Comparison of ENCODE assay signal across 34 cellular contexts in the genomic region with DNA sequence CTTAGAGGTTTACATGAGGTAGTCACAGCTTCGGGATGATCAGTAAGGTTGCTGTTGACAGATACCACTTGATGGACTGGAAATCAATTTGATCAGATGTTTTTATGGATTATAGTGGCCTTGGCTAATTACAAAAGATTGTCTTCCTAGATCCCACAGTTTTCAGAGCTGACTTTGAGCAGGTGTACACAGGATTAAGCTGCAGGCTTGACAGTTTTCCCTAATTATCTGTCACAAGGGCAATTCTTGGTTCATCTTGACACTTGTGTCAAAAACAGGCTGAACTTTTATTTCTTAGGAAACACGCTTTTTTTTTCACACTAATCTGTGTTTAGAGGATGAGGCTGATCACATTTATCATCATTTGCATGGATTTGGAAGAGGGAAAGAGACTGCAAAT.
"Had no signal": no experiment of that assay in that cellular context is flagged by ENCODE, and none has a peak within 500 bp of the region (broad histone marks: within the 10 kb centered on the region; RNA-seq: fewer than 3 reads in every experiment).

No MANE protein-coding gene starts in this region.

- H3K9me3 ChIP-seq: adrenal gland, body of pancreas, breast epithelium had no signal

- FAIRE-seq: astrocyte, colon, TTC549 had no signal

- DNase-seq: activated B cell treated with CpG ODN at 0.5 μM for 24 hours; activated CD4-positive, alpha-beta memory T cell treated with anti-CD3 and anti-CD28 coated beads for 36 hours; activated CD4-positive, alpha-beta T cell treated with anti-CD3 and anti-CD28 coated beads for 4 hours; activated CD4-positive, alpha-beta T cell treated with anti-CD3 and anti-CD28 coated beads, Interleukin-2, amount 10 ng/mL, durations not matched to agents 24 days and 14 days; activated CD4-positive, alpha-beta T cell treated with anti-CD3 and anti-CD28 coated beads, Interleukin-2, amount 50 U/mL, for 1 hour; activated CD4-positive, alpha-beta T cell treated with anti-CD3 and anti-CD28 coated beads, Interleukin-2, amount 50 U/mL, for 4 hours; activated CD4-positive, CD25-positive, alpha-beta regulatory T cell treated with anti-CD3 and anti-CD28 coated beads, Interleukin-2, amount 50 U/mL, for 72 hours; activated CD8-positive, alpha-beta memory T cell treated with anti-CD3 and anti-CD28 coated beads, Interleukin-2, amount 50 U/mL, for 4 hours; activated CD8-positive, alpha-beta T cell treated with anti-CD3 and anti-CD28 coated beads for 36 hours; activated effector memory CD4-positive, alpha-beta T cell treated with anti-CD3 and anti-CD28 coated beads, Interleukin-2, amount 50 U/mL, for 16 hours; activated gamma-delta T cell treated with Interleukin-2 at 50 U/mL for 16 hours; activated naive CD4-positive, alpha-beta T cell; activated naive CD4-positive, alpha-beta T cell treated with anti-CD3 and anti-CD28 coated beads for 36 hours; activated naive CD4-positive, alpha-beta T cell treated with anti-CD3 and anti-CD28 coated beads, Interleukin-2, amount 50 U/mL, for 16 hours; activated naive CD8-positive, alpha-beta T cell treated with anti-CD3 and anti-CD28 coated beads for 36 hours; activated T-cell treated with anti-CD3 and anti-CD28 coated beads for 4 hours; activated T-cell treated with anti-CD3 and anti-CD28 coated beads, Interleukin-2, amount 50 U/mL, for 1 hour; activated T-cell treated with anti-CD3 and anti-CD28 coated beads, Interleukin-2, amount 50 U/mL, for 4 hours; activated T-cell treated with anti-CD3 and anti-CD28 coated beads, Interleukin-2, amount 50 U/mL, for 72 hours; adrenal gland; amniotic stem cell; aorta; body of pancreas; brain microvascular endothelial cell; central memory CD4-positive, alpha-beta T cell; T-helper 2 cell; T-helper 9 cell had no signal

- H3K4me3 ChIP-seq: adrenal gland, body of pancreas, breast epithelium had no signal

- H3K4me1 ChIP-seq: adrenal gland, body of pancreas, breast epithelium had no signal

- H3K36me3 ChIP-seq: adrenal gland, brain microvascular endothelial cell, breast epithelium had no signal

- H3K27ac ChIP-seq: adrenal gland, body of pancreas, brain microvascular endothelial cell, breast epithelium, VCaP had no signal

- ATAC-seq: activated CD8-positive, alpha-beta T cell treated with anti-CD3 and anti-CD28 coated beads for 36 hours; activated naive CD4-positive, alpha-beta T cell treated with anti-CD3 and anti-CD28 coated beads, Interleukin-2, amount 50 U/mL, for 72 hours; activated T-cell treated with anti-CD3 and anti-CD28 coated beads, Interleukin-2, amount 50 U/mL, for 4 hours; activated T-cell treated with anti-CD3 and anti-CD28 coated beads, Interleukin-2, amount 50 U/mL, for 72 hours; activated T-helper 17 cell treated with anti-CD3 and anti-CD28 coated beads, Interleukin-2, amount 50 U/mL, for 72 hours; body of pancreas had no signal

- H3K27me3 ChIP-seq: adrenal gland, body of pancreas, brain microvascular endothelial cell, breast epithelium had no signal
